Comparison of ENCODE assay signal across 8 cellular contexts in genomic region chr2:42795871-42796301, GRCh38.
DNase-seq lines count a peak whose midpoint lies in the region; ATAC-seq and TF ChIP-seq lines count a peak whose summit lies in the region.

No MANE protein-coding gene starts in this region.

- H3K4me3 ChIP-seq in coronary artery, result no peak overlapping the region

- peak overlapping the region; percentile 66 to 70 for H3K27ac ChIP-seq in coronary artery

- H3K9me3 Mint-ChIP-seq in activated T-cell treated with anti-CD3 and anti-CD28 coated beads, Interleukin-2, amount 50 U/mL, for 24 hours, result no peaks in the 10 kb centered on the region
- H3K9me3 Mint-ChIP-seq in stimulated activated naive B cell treated with anti-CD40 and anti-IgM and Interleukin-4, amounts not matched to agents 10 μg/mL and 1 μg/mL and 100 μg/mL, for 72 hours, result no peaks in the 10 kb centered on the region

- DNase-seq in activated T-cell treated with anti-CD3 and anti-CD28 coated beads, Interleukin-2, amount 50 U/mL, for 24 hours, result no peak
- no peak for DNase-seq in activated T-cell treated with anti-CD3 and anti-CD28 coated beads, Interleukin-2, amount 50 U/mL, for 1 hour
- DNase-seq in coronary artery (ENCODE audit: low spot score) (no peak), NCI-H1694 (lab: John Stamatoyannopoulos, UW) (no peak), SIG-M5 treated with dmso at 0.1 percent for 504 hours (lab: John Stamatoyannopoulos, UW; ENCODE audit: unreplicated experiment) (no peak)
- no peak for DNase-seq in stimulated activated naive B cell treated with anti-CD40 and anti-IgM and Interleukin-4, amounts not matched to agents 10 μg/mL and 1 μg/mL and 100 μg/mL, for 72 hours

- TF ChIP-seq CTCF in coronary artery (IDR thresholded peaks at IDR 0.05), result no peak

- peak overlapping the region; percentile 28 for H3K27ac Mint-ChIP-seq in activated T-cell treated with anti-CD3 and anti-CD28 coated beads, Interleukin-2, amount 50 U/mL, for 24 hours
- H3K27ac Mint-ChIP-seq in stimulated activated naive B cell treated with anti-CD40 and anti-IgM and Interleukin-4, amounts not matched to agents 10 μg/mL and 1 μg/mL and 100 μg/mL, for 72 hours, result peak overlapping the region; percentile 81

- no peaks in the 10 kb centered on the region for H3K36me3 Mint-ChIP-seq in activated T-cell treated with anti-CD3 and anti-CD28 coated beads, Interleukin-2, amount 50 U/mL, for 24 hours (ENCODE audit: low read depth)
- H3K36me3 Mint-ChIP-seq in stimulated activated naive B cell treated with anti-CD40 and anti-IgM and Interleukin-4, amounts not matched to agents 10 μg/mL and 1 μg/mL and 100 μg/mL, for 72 hours, result peaks cover 14 to 19% of the 10 kb centered on the region in 2 donors

- peaks cover 65% of the 10 kb centered on the region for H3K4me1 Mint-ChIP-seq in activated T-cell treated with anti-CD3 and anti-CD28 coated beads, Interleukin-2, amount 50 U/mL, for 24 hours (ENCODE audit: low read depth)
- peaks cover 35 to 55% of the 10 kb centered on the region in 2 donors for H3K4me1 Mint-ChIP-seq in stimulated activated naive B cell treated with anti-CD40 and anti-IgM and Interleukin-4, amounts not matched to agents 10 μg/mL and 1 μg/mL and 100 μg/mL, for 72 hours

- ATAC-seq in HG03066 (IDR thresholded peaks at IDR 0.05; ENCODE audit: low read depth, unreplicated experiment), result peak; percentile 44
- ATAC-seq in stimulated activated naive B cell treated with anti-CD40 and anti-IgM and Interleukin-4, amounts not matched to agents 10 μg/mL and 1 μg/mL and 100 μg/mL, for 72 hours (replicated peaks), result no peak
- no peak for ATAC-seq in GM19397 (IDR thresholded peaks at IDR 0.05; ENCODE audit: unreplicated experiment)

- H3K27me3 Mint-ChIP-seq in activated T-cell treated with anti-CD3 and anti-CD28 coated beads, Interleukin-2, amount 50 U/mL, for 24 hours, result peaks cover 32% of the 10 kb centered on the region
- H3K27me3 Mint-ChIP-seq in stimulated activated naive B cell treated with anti-CD40 and anti-IgM and Interleukin-4, amounts not matched to agents 10 μg/mL and 1 μg/mL and 100 μg/mL, for 72 hours, result no peaks in the 10 kb centered on the region

- H3K4me3 Mint-ChIP-seq in activated T-cell treated with anti-CD3 and anti-CD28 coated beads, Interleukin-2, amount 50 U/mL, for 24 hours, result no peak overlapping the region
- H3K4me3 Mint-ChIP-seq in stimulated activated naive B cell treated with anti-CD40 and anti-IgM and Interleukin-4, amounts not matched to agents 10 μg/mL and 1 μg/mL and 100 μg/mL, for 72 hours, result no peak overlapping the region
